8 cellular contexts compared by ENCODE assay signal in the genomic region with DNA sequence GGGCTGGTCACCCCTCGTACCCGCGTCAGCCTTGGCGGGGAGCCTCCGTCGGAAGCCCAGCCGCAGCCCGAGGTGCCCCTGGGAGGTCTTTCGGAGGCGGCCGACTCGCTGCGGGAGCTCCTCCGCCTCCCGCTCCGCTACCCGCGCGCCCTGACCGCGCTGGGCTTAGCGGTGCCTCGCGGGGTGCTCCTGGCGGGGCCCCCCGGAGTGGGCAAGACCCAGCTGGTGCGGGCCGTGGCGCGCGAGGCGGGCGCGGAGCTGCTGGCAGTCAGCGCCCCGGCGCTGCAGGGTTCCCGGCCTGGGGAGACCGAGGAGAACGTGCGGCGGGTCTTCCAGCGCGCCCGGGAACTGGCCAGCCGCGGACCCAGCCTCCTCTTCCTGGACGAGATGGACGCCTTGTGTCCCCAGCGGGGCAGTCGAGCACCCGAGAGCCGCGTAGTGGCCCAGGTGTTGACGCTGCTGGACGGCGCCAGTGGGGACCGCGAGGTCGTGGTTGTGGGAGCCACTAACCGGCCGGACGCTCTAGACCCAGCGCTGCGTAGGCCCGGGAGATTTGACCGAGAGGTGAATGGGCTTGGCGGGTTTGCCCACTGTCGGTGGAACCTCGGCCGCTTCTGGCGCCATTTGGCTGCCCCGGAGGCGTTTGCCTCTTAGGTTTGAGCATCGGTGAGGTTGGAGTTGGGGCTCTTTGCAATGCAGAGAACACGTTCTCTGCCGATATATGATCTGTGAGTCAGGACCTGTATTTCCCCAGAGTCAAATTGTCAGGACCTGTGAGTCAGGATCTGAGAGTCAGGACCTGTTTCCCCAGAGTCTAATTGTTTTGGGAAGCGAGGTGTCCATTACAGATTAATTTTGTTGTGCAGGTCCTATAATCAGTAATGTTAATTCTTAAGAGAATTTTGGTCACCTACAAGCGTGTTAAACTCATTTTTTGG. TPM values are rescaled to one million over a fixed set of nuclear protein-coding genes. Genes with fewer than 3 reads are reported as not detected.
A peak's percentile ranks its signal among the peaks of the same experiment; 100 is the strongest.
DNase-seq lines count a peak whose midpoint lies in the region; ATAC-seq and TF ChIP-seq lines count a peak whose summit lies in the region.

No MANE protein-coding gene starts in this region.

- H3K4me3 Mint-ChIP-seq in CD14-positive monocyte = peak overlapping the region; percentile 90 to 94

- ATAC-seq in GM19397 (IDR thresholded peaks at IDR 0.05; ENCODE audit: unreplicated experiment) (peak; percentile 28), HG03460 (IDR thresholded peaks at IDR 0.05; ENCODE audit: unreplicated experiment) (peak; percentile 33)

- peaks cover 29% of the 10 kb centered on the region for H3K4me1 Mint-ChIP-seq in CD14-positive monocyte

- TF ChIP-seq CTCF in CD14-positive monocyte (IDR thresholded peaks at IDR 0.05) = no peak

- DNase-seq in CD14-positive monocyte (ENCODE audit: low spot score) = peak; percentile 45
- peak in 3 of 5 experiments; percentile 6 to 40 (median 6) for DNase-seq in T-helper 2 cell
- DNase-seq in central memory CD4-positive, alpha-beta T cell = peak; percentile 21
- peak; percentile 65 for DNase-seq in left kidney (ENCODE audit: low read depth, low spot score)
- DNase-seq in stimulated activated CD4-positive, alpha-beta T cell treated with anti-CD3 and anti-CD28 coated beads, Interleukin-4, amount 100 ng/mL, for 48 hours (ENCODE audit: low read depth in 2 of 2) = peak; percentile 10 to 15
- DNase-seq in NCI-H2107 (lab: John Stamatoyannopoulos, UW) = no peak

- H3K9me3 Mint-ChIP-seq in CD14-positive monocyte = peaks cover 0 to 3% (median 0%) of the 10 kb centered on the region in 7 donors

- peak overlapping the region; percentile 11 to 89 (median 70) for H3K27ac Mint-ChIP-seq in CD14-positive monocyte

- intact Hi-C loops in CD14-positive monocyte (cut with micrococcal nuclease) = loop anchor here (2.0 to 10.0 kb wide), 5 partner anchors 98 to 236 kb away; no protein-coding TSS in a partner anchor

- H3K36me3 Mint-ChIP-seq in CD14-positive monocyte = peaks cover 27 to 31% of the 10 kb centered on the region in 2 donors

- H3K27me3 Mint-ChIP-seq in CD14-positive monocyte (ENCODE audit: low read depth in 3 of 3) = no peaks in the 10 kb centered on the region

RNA-seq across cellular contexts. Expression of gene GATM, which starts 24.9 kb away (rescaled TPM):
- polyA plus RNA-seq in CD14-positive monocyte = 1 to 10 TPM in 1 of 2 donors, under 1 TPM in 1; 0.89 to 1.5 TPM
